In the genomic region with DNA sequence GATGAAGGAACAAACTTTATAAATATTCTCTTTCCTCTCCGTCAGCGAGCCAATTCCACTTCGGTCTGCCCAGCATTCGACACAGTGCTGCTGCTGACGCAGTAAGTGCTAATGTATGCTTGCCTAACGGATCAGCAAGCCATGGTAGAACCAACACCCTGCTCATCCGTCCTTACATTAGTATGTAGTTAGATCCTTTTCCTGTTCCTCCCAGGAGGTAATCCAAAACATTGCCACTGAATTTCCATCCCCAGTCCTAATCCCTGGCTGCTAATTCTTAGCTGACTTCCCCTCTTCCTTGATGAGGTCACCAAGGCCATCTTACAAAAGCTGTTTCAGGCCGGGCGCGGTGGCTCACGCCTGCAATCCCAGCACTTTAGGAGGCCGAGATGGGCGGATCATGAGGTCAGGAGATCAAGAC, we compare ENCODE assay signal across 20 cellular contexts.
A peak's percentile ranks its signal among the peaks of the same experiment; 100 is the strongest.
DNase-seq lines count a peak whose midpoint lies in the region; ATAC-seq and TF ChIP-seq lines count a peak whose summit lies in the region.
"Had no signal": no experiment of that assay in that cellular context is flagged by ENCODE, and none has a peak within 500 bp of the region (broad histone marks: within the 10 kb centered on the region; RNA-seq: fewer than 3 reads in every experiment).

No MANE protein-coding gene starts in this region.

- TF ChIP-seq CTCF in left ventricle myocardium inferior (IDR thresholded peaks at IDR 0.05; ENCODE audit: borderline replicate concordance), result no peak
- no peak for TF ChIP-seq CTCF in gastroesophageal sphincter (IDR thresholded peaks at IDR 0.05)
- no peak for TF ChIP-seq CTCF in parathyroid adenoma (IDR thresholded peaks at IDR 0.05)
- no peak for TF ChIP-seq CTCF in vagina (IDR thresholded peaks at IDR 0.05)
- no peak for TF ChIP-seq CTCF in GM13976 (IDR thresholded peaks at IDR 0.05; ENCODE audit: borderline replicate concordance, control extremely low read depth, extremely low read depth, insufficient read depth, missing control alignments)

- no peaks in the 10 kb centered on the region for H3K36me3 ChIP-seq in left ventricle myocardium inferior
- H3K36me3 ChIP-seq in gastroesophageal sphincter, result no peaks in the 10 kb centered on the region
- H3K36me3 ChIP-seq in parathyroid adenoma (ENCODE audit: control insufficient read depth, insufficient read depth, low read length), result no peaks in the 10 kb centered on the region
- H3K36me3 ChIP-seq in vagina, result no peaks in the 10 kb centered on the region
- H3K36me3 ChIP-seq: BLaER1, SJCRH30 had no signal

- no peak for TF ChIP-seq EP300 in gastroesophageal sphincter (IDR thresholded peaks at IDR 0.05)

- intact Hi-C loops in left ventricle myocardium inferior (cut with micrococcal nuclease), result no loop called here
- intact Hi-C loops in Right ventricle myocardium superior (cut with DNase I), result no loop called here
- intact Hi-C loops in vagina (cut with DNase I), result no loop called here

- no peak for TF ChIP-seq POLR2A in gastroesophageal sphincter (IDR thresholded peaks at IDR 0.05)
- no peak for TF ChIP-seq POLR2A in vagina (IDR thresholded peaks at IDR 0.05)

- no peak overlapping the region for H3K9ac ChIP-seq in parathyroid adenoma
- H3K9ac ChIP-seq: BLaER1 had no signal

- H2AFZ ChIP-seq in parathyroid adenoma, result no peak overlapping the region

- peaks cover 20% of the 10 kb centered on the region for H3K79me2 ChIP-seq in parathyroid adenoma

- in situ Hi-C loops in GM13976 (cut with MboI; ENCODE audit: low sequenced_read_pairs, unreplicated experiment), result no loop called here

- H3K27me3 ChIP-seq in left ventricle myocardium inferior (ENCODE audit: low read depth), result no peaks in the 10 kb centered on the region
- H3K27me3 ChIP-seq in gastroesophageal sphincter, result no peaks in the 10 kb centered on the region
- H3K27me3 ChIP-seq in parathyroid adenoma (ENCODE audit: control insufficient read depth, insufficient read depth, low read length), result no peaks in the 10 kb centered on the region
- H3K27me3 ChIP-seq in vagina, result no peaks in the 10 kb centered on the region
- H3K27me3 ChIP-seq: BLaER1, SJCRH30 had no signal

- WGBS in gastroesophageal sphincter (ENCODE audit: low coverage in 1 of 2), 2 donors, result 57 to 74% methylated on average over 5 to 8 of the region's 13 CpGs

- ATAC-seq in Right ventricle myocardium superior (ENCODE audit: poor library complexity) (no peak), gastroesophageal sphincter (no peak)
- ATAC-seq: T-helper 17 cell had no signal

- no peak overlapping the region for H3K4me3 ChIP-seq in left ventricle myocardium inferior
- H3K4me3 ChIP-seq in gastroesophageal sphincter, result no peak overlapping the region
- no peak overlapping the region for H3K4me3 ChIP-seq in parathyroid adenoma (ENCODE audit: low read depth, low read length)
- no peak overlapping the region for H3K4me3 ChIP-seq in vagina
- H3K4me3 ChIP-seq: BLaER1, SJCRH30 had no signal

- peaks cover 100% of the 10 kb centered on the region for H3K4me1 ChIP-seq in left ventricle myocardium inferior
- H3K4me1 ChIP-seq in gastroesophageal sphincter, result peaks cover 3 to 98% (median 28%) of the 10 kb centered on the region in 3 donors
- H3K4me1 ChIP-seq in parathyroid adenoma, result peaks cover 21% of the 10 kb centered on the region
- H3K4me1 ChIP-seq in vagina, result peaks cover 61% of the 10 kb centered on the region

- H3K27ac ChIP-seq in left ventricle myocardium inferior (replicated peaks), result peak overlapping the region; percentile 52
- peak overlapping the region in 3 of 4 donors; percentile 59 to 61 (median 60) for H3K27ac ChIP-seq in gastroesophageal sphincter
- peak overlapping the region; percentile 47 for H3K27ac ChIP-seq in parathyroid adenoma
- peak overlapping the region; percentile 25 for H3K27ac ChIP-seq in vagina
- H3K27ac ChIP-seq: BLaER1, SJCRH30 had no signal

- H3K9me3 ChIP-seq in left ventricle myocardium inferior (replicated peaks) (no peaks in the 10 kb centered on the region), gastroesophageal sphincter (no peaks in the 10 kb centered on the region), parathyroid adenoma (ENCODE audit: control insufficient read depth, low read length) (no peaks in the 10 kb centered on the region), vagina (no peaks in the 10 kb centered on the region)
- H3K9me3 ChIP-seq: SJCRH30 had no signal

- DNase-seq in left ventricle myocardium inferior (no peak), Right ventricle myocardium superior (no peak), vagina (ENCODE audit: extremely low spot score in 2 of 2) (no peak), SIG-M5 (lab: John Stamatoyannopoulos, UW) (no peak), GM13976 (ENCODE audit: low spot score) (no peak), superior temporal gyrus (ENCODE audit: extremely low spot score) (no peak)
- DNase-seq: 8988T; activated CD4-positive, alpha-beta memory T cell treated with anti-CD3 and anti-CD28 coated beads, Interleukin-2, amount 10 ng/mL, durations not matched to agents 7 days and 5 days; activated T-cell treated with anti-CD3 and anti-CD28 coated beads, Interleukin-2, amount 50 U/mL, for 24 hours; H9; KBM-7; mammary epithelial cell; NCI-H2081; NCI-H69; SJCRH30; stimulated activated naive CD4-positive, alpha-beta T cell; T-helper 17 cell had no signal

- H3K4me2 ChIP-seq in parathyroid adenoma (ENCODE audit: low read length), result no peak overlapping the region
- H3K4me2 ChIP-seq: BLaER1 had no signal
